Comparison of ENCODE assay signal across 13 cellular contexts in the genomic region with DNA sequence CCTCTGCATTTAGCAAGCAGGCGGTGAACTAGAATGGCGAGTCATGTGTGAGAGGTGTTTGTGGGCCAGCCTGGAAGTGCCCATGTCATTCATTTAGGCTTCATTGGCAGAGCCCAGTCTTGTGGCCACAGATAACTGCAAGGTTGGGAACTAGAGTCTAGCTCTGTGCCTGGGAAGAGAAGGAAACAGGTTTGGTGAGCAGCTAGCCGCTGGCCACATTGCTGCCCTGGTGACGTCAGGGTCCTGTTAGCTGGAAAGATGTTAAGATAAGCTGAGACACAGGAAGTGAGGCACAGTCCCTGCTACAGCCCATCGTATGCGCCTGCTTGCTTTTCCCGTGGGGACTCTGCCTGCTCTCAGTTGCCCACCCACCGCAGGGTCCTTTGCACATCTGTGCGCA.
A peak's percentile ranks its signal among the peaks of the same experiment; 100 is the strongest.
DNase-seq lines count a peak whose midpoint lies in the region; ATAC-seq, FAIRE-seq and TF ChIP-seq lines count a peak whose summit lies in the region.
"Had no signal": no experiment of that assay in that cellular context is flagged by ENCODE, and none has a peak within 500 bp of the region (broad histone marks: within the 10 kb centered on the region; RNA-seq: fewer than 3 reads in every experiment).

No MANE protein-coding gene starts in this region.

- H3K27ac ChIP-seq in HepG2 (ENCODE audit: extremely low read length, insufficient read depth, low read length) (no peak overlapping the region), right lobe of liver (no peak overlapping the region), H1 (ENCODE audit: low read depth, low read length) (no peak overlapping the region)
- H3K27ac ChIP-seq: psoas muscle had no signal

- H2BK12ac ChIP-seq in H1 (ENCODE audit: low read depth, low read length): no peak overlapping the region

- H2AFZ ChIP-seq in HepG2 (ENCODE audit: low read length) (no peak overlapping the region), H1 (ENCODE audit: low read length) (no peak overlapping the region)

- H2BK15ac ChIP-seq in H1 (ENCODE audit: low read length): no peak overlapping the region

- H4K91ac ChIP-seq in H1 (replicated peaks; ENCODE audit: insufficient read length, low read length): no peak overlapping the region

- TF ChIP-seq RAD21 in HepG2 (CRISPR knock-in tag; IDR thresholded peaks at IDR 0.05): no peak
- no peak for TF ChIP-seq RAD21 in H1 (IDR thresholded peaks at IDR 0.05 in 1 of 2, conservative IDR thresholded peaks at IDR 0.05 in 1 of 2; ENCODE audit: low read depth in 2 of 2, low read length in 2 of 2)

- no peak for DNase-seq in HepG2 (ENCODE audit: low spot score)
- no peak for DNase-seq in right lobe of liver
- peak; percentile 38 for DNase-seq in RKO (ENCODE audit: low spot score)
- peak in 1 of 2 experiments; percentile 33 for DNase-seq in H1 (ENCODE audit: low read depth in 1 of 2, low spot score in 2 of 2)
- DNase-seq in stimulated activated naive CD8-positive, alpha-beta T cell treated with anti-CD3 and anti-CD28 coated beads, Interleukin-15, amount 100 ng/mL, for 72 hours: peak in 1 of 2 donors; percentile 14
- no peak for DNase-seq in activated effector memory CD4-positive, alpha-beta T cell treated with Interleukin-2 at 50 U/mL for 16 hours
- no peak for DNase-seq in dedifferentiated amniotic fluid mesenchymal stem cell (ENCODE audit: extremely low spot score)
- DNase-seq in MG63: no peak
- DNase-seq: amygdala; C1 segment of cervical spinal cord; MV-4-11; psoas muscle; stimulated activated naive CD4-positive, alpha-beta T cell treated with Interleukin-2 at 50 U/mL for 16 hours had no signal

- H3K4me3 ChIP-seq in HepG2 (replicated peaks in 1 of 3; ENCODE audit: insufficient read depth in 1 of 3, low read depth in 2 of 3, low read length in 3 of 3): no peak overlapping the region
- H3K4me3 ChIP-seq in right lobe of liver: no peak overlapping the region
- no peak overlapping the region for H3K4me3 ChIP-seq in H1 (ENCODE audit: extremely low read depth in 1 of 4, insufficient read depth in 2 of 4, low read depth in 3 of 4, low read length in 4 of 4)
- no peak overlapping the region for H3K4me3 ChIP-seq in MG63
- H3K4me3 ChIP-seq: psoas muscle had no signal

- no peak overlapping the region for H4K5ac ChIP-seq in H1 (ENCODE audit: insufficient read length, low read depth, low read length)

- intact Hi-C loops in HepG2 (cut with micrococcal nuclease; ENCODE audit: unreplicated experiment): no loop called here
- intact Hi-C loops in right lobe of liver (cut with DNase I): no loop called here

- TF ChIP-seq EP300 in HepG2 (IDR thresholded peaks at IDR 0.05; ENCODE audit: low read depth in 2 of 2, low read length in 2 of 2) (no peak), HepG2 (CRISPR knock-in tag; IDR thresholded peaks at IDR 0.05; ENCODE audit: borderline replicate concordance) (no peak), H1 (IDR thresholded peaks at IDR 0.05; ENCODE audit: borderline replicate concordance in 1 of 2, low read depth in 2 of 2, low read length in 2 of 2) (no peak)

- H3K14ac ChIP-seq in H1 (ENCODE audit: insufficient read length): no peak overlapping the region

- H3K79me2 ChIP-seq in HepG2 (ENCODE audit: insufficient read depth, low read length) (no peaks in the 10 kb centered on the region), H1 (ENCODE audit: control insufficient read depth in 1 of 2, insufficient read depth in 2 of 2, low read length in 2 of 2) (no peaks in the 10 kb centered on the region)

- H3K18ac ChIP-seq in H1 (ENCODE audit: extremely low read depth, low read length): no peak overlapping the region

- no peaks in the 10 kb centered on the region; a peak in 1 of 5 replicates for H3K27me3 ChIP-seq in HepG2 (ENCODE audit: control insufficient read depth in 1 of 2, insufficient read depth in 2 of 2, low read length in 2 of 2)
- H3K27me3 ChIP-seq in right lobe of liver: no peaks in the 10 kb centered on the region
- H3K27me3 ChIP-seq in H1 (replicated peaks in 1 of 4; ENCODE audit: control insufficient read depth in 3 of 4, extremely low read depth in 1 of 4, insufficient read depth in 3 of 4, low read length in 3 of 4): no peaks in the 10 kb centered on the region
- H3K27me3 ChIP-seq in MG63: no peaks in the 10 kb centered on the region

- H2BK20ac ChIP-seq in H1 (ENCODE audit: low read length): no peak overlapping the region

- TF ChIP-seq CTCF in HepG2 (CRISPR knock-in tag; IDR thresholded peaks at IDR 0.05) (no peak), right lobe of liver (IDR thresholded peaks at IDR 0.05) (no peak), H1 (IDR thresholded peaks at IDR 0.05; ENCODE audit: control extremely low read depth in 1 of 3, insufficient read depth in 1 of 3, low read depth in 1 of 3, low read length in 3 of 3) (no peak)

- no peak for FAIRE-seq in HepG2 (lab: Jason Lieb, UNC)
- no peak for FAIRE-seq in H1 (lab: Jason Lieb, UNC)

- H3K36me3 ChIP-seq in HepG2 (replicated peaks in 1 of 2; ENCODE audit: control insufficient read depth in 1 of 2, insufficient read depth in 2 of 2, low read length in 2 of 2) (no peaks in the 10 kb centered on the region), right lobe of liver (no peaks in the 10 kb centered on the region), H1 (ENCODE audit: control insufficient read depth in 2 of 4, insufficient read depth in 4 of 4, low read length in 3 of 4) (no peaks in the 10 kb centered on the region), MG63 (no peaks in the 10 kb centered on the region)

- H3K27ac Mint-ChIP-seq in stimulated activated naive CD8-positive, alpha-beta T cell treated with anti-CD3 and anti-CD28 coated beads, Interleukin-15, amount 100 ng/mL, for 72 hours: peak overlapping the region in 1 of 2 donors; percentile 64

- H2BK120ac ChIP-seq in H1 (replicated peaks; ENCODE audit: low read depth, low read length): no peak overlapping the region

- H3K9me3 ChIP-seq in HepG2 (ENCODE audit: low read length) (no peaks in the 10 kb centered on the region), right lobe of liver (no peaks in the 10 kb centered on the region), H1 (ENCODE audit: insufficient read depth in 2 of 2, low read depth in 1 of 2, low read length in 1 of 2) (no peaks in the 10 kb centered on the region), MG63 (no peaks in the 10 kb centered on the region)
- H3K9me3 ChIP-seq: psoas muscle had no signal

- no peaks in the 10 kb centered on the region for H3K79me1 ChIP-seq in H1 (ENCODE audit: low read depth, low read length)

- no peak overlapping the region for H3K4me3 Mint-ChIP-seq in stimulated activated naive CD8-positive, alpha-beta T cell treated with anti-CD3 and anti-CD28 coated beads, Interleukin-15, amount 100 ng/mL, for 72 hours

- no peak overlapping the region for H3K4me2 ChIP-seq in HepG2 (ENCODE audit: low read depth, low read length)
- H3K4me2 ChIP-seq in H1 (ENCODE audit: insufficient read depth in 1 of 2, low read depth in 2 of 2, low read length in 2 of 2): no peak overlapping the region

- H3K23me2 ChIP-seq in H1 (ENCODE audit: low read depth, low read length): no peaks in the 10 kb centered on the region

- no peak overlapping the region for H2AK5ac ChIP-seq in H1 (ENCODE audit: low read depth, low read length)

- POLR2A ChIA-PET in HepG2 (lab: Yijun Ruan, JAX) (no interaction called here), H1 (lab: Charles Lee; ENCODE audit: partially characterized antibody) (no interaction called here)

- no peak for TF ChIP-seq POLR2A in HepG2 (IDR thresholded peaks at IDR 0.05; ENCODE audit: insufficient read depth in 1 of 2, low read depth in 2 of 2, low read length in 2 of 2)
- no peak for TF ChIP-seq POLR2A in right lobe of liver (IDR thresholded peaks at IDR 0.05)
- no peak for TF ChIP-seq POLR2A in H1 (IDR thresholded peaks at IDR 0.05; ENCODE audit: control extremely low read depth in 1 of 2, low read depth in 2 of 2, low read length in 2 of 2)

- no peak overlapping the region for H3K9ac ChIP-seq in HepG2 (ENCODE audit: insufficient read depth, low read depth, low read length)
- H3K9ac ChIP-seq in H1 (replicated peaks in 1 of 4; ENCODE audit: extremely low read depth in 1 of 4, low read depth in 3 of 4, low read length in 3 of 4): no peak overlapping the region

- H2BK5ac ChIP-seq in H1 (ENCODE audit: low read depth, low read length): no peak overlapping the region

- H3K9me3 Mint-ChIP-seq in stimulated activated naive CD8-positive, alpha-beta T cell treated with anti-CD3 and anti-CD28 coated beads, Interleukin-15, amount 100 ng/mL, for 72 hours: no peaks in the 10 kb centered on the region

- H3K4ac ChIP-seq in H1 (replicated peaks; ENCODE audit: insufficient read length, low read depth, low read length): no peak overlapping the region

- ATAC-seq in HepG2 (no peak), right lobe of liver (no peak)
- peak; percentile 52 for ATAC-seq in stimulated activated naive CD8-positive, alpha-beta T cell treated with anti-CD3 and anti-CD28 coated beads, Interleukin-15, amount 100 ng/mL, for 72 hours
- ATAC-seq: psoas muscle had no signal

- no peaks in the 10 kb centered on the region for H3K27me3 Mint-ChIP-seq in stimulated activated naive CD8-positive, alpha-beta T cell treated with anti-CD3 and anti-CD28 coated beads, Interleukin-15, amount 100 ng/mL, for 72 hours

- in situ Hi-C loops in HepG2 (cut with HindIII; ENCODE audit: extremely low pct_ligation_motif_present, low pct_unique_long_range_greater_than_20kb): no loop called here

- BruUV-seq in HepG2 (replicated peaks; lab: Mats Ljungman, UMichigan): no TSS peak

- peak overlapping the region; percentile 41; the same call in 1 of the 2 replicates for H4K8ac ChIP-seq in H1 (ENCODE audit: extremely low read depth, insufficient read depth, low read length)

- no peak overlapping the region for H3K23ac ChIP-seq in H1 (ENCODE audit: insufficient read length)

- CTCF ChIA-PET in HepG2 (lab: Yijun Ruan, JAX; ENCODE audit: low intra/inter-chr PET ratio, low total read pairs) (no interaction called here), H1 (lab: Charles Lee; ENCODE audit: partially characterized antibody) (interaction anchor here (0.6 to 2.4 kb wide), 4 partner anchors 10 to 122 kb away, joined by 3 to 7 read pairs (median 3); no protein-coding TSS in a partner anchor)

- H4K20me1 ChIP-seq in HepG2 (ENCODE audit: insufficient read depth, low read length) (no peaks in the 10 kb centered on the region), H1 (replicated peaks in 1 of 2; ENCODE audit: control insufficient read depth in 1 of 2, insufficient read depth in 2 of 2, low read length in 2 of 2) (no peaks in the 10 kb centered on the region)

- 50% methylated on average over 5 of the region's 9 CpGs for WGBS in HepG2 (ENCODE audit: low lambda C conversion rate)
- WGBS in right lobe of liver (ENCODE audit: insufficient coverage, low coverage, low lambda C conversion rate, missing lambda C conversion rate): 72% methylated on average over 8 of the region's 9 CpGs
- 85% methylated on average over 9 of the region's 9 CpGs; no CpG with 5 or more reads in 1 of the 2 experiments for whole genome bisulfite sequencing in H1 (ENCODE audit: extremely low coverage in 1 of 2, insufficient coverage in 1 of 2, insufficient read length in 1 of 2, insufficient replicate concordance in 2 of 2, low coverage in 1 of 2, low lambda C conversion rate in 2 of 2, missing lambda C conversion rate in 1 of 2), 2 experiments

- H3K56ac ChIP-seq in H1 (replicated peaks; ENCODE audit: insufficient read length, low read depth, low read length): no peak overlapping the region

- H3K4me1 Mint-ChIP-seq in stimulated activated naive CD8-positive, alpha-beta T cell treated with anti-CD3 and anti-CD28 coated beads, Interleukin-15, amount 100 ng/mL, for 72 hours: peaks cover 17% of the 10 kb centered on the region

- H3K4me1 ChIP-seq in HepG2 (ENCODE audit: insufficient read depth, low read length) (no peaks in the 10 kb centered on the region), right lobe of liver (peaks cover 0 to 29% (median 9%) of the 10 kb centered on the region in 4 donors), H1 (replicated peaks in 1 of 4; ENCODE audit: control insufficient read depth in 3 of 4, insufficient read depth in 4 of 4, low read length in 3 of 4) (no peaks in the 10 kb centered on the region)
- H3K4me1 ChIP-seq: psoas muscle had no signal
